ENCODE assay signal across 25 cellular contexts in genomic region chr13:66853559-66853958, GRCh38.
"Had no signal": no experiment of that assay in that cellular context is flagged by ENCODE, and none has a peak within 500 bp of the region (broad histone marks: within the 10 kb centered on the region; RNA-seq: fewer than 3 reads in every experiment).

No MANE protein-coding gene starts in this region.

- H3K27me3 Mint-ChIP-seq: naive B cell; progenitor cell of endocrine pancreas; stimulated activated naive B cell treated with anti-CD40 and anti-IgM and Interleukin-4, amounts not matched to agents 10 μg/mL and 1 μg/mL and 100 μg/mL, for 72 hours; stimulated activated naive CD8-positive, alpha-beta T cell treated with anti-CD3 and anti-CD28 coated beads, Interleukin-15, amount 100 ng/mL, for 72 hours had no signal

- H3K4me1 Mint-ChIP-seq: immature natural killer cell; mesothelial cell of epicardium; naive B cell; nephron; neural progenitor cell; stimulated activated naive B cell treated with anti-CD40 and anti-IgM and Interleukin-4, amounts not matched to agents 10 μg/mL and 1 μg/mL and 100 μg/mL, for 72 hours; stimulated activated naive CD8-positive, alpha-beta T cell treated with anti-CD3 and anti-CD28 coated beads, Interleukin-15, amount 100 ng/mL, for 72 hours had no signal

- H3K79me2 ChIP-seq: parathyroid adenoma had no signal

- H3K36me3 ChIP-seq: neural progenitor cell, right lobe of liver, suprapubic skin, transverse colon, vagina had no signal

- H3K9me3 ChIP-seq: mucosa of descending colon, right lobe of liver, suprapubic skin, transverse colon, vagina had no signal

- H3K27ac Mint-ChIP-seq: immature natural killer cell; mesothelial cell of epicardium; naive B cell; nephron; neural progenitor cell; progenitor cell of endocrine pancreas; stimulated activated naive B cell treated with anti-CD40 and anti-IgM and Interleukin-4, amounts not matched to agents 10 μg/mL and 1 μg/mL and 100 μg/mL, for 72 hours; stimulated activated naive CD8-positive, alpha-beta T cell treated with anti-CD3 and anti-CD28 coated beads, Interleukin-15, amount 100 ng/mL, for 72 hours had no signal

- H3K9ac ChIP-seq: neural progenitor cell, parathyroid adenoma had no signal

- H3K36me3 Mint-ChIP-seq: immature natural killer cell; mesothelial cell of epicardium; neural progenitor cell; stimulated activated naive B cell treated with anti-CD40 and anti-IgM and Interleukin-4, amounts not matched to agents 10 μg/mL and 1 μg/mL and 100 μg/mL, for 72 hours had no signal

- FAIRE-seq: small intestine had no signal

- H3K4me1 ChIP-seq: neural progenitor cell, parathyroid adenoma, right lobe of liver, suprapubic skin, transverse colon, vagina had no signal

- H2AFZ ChIP-seq: neural progenitor cell, parathyroid adenoma had no signal

- H3K4me2 ChIP-seq: neural progenitor cell had no signal

- H3K4me3 Mint-ChIP-seq: immature natural killer cell; mesothelial cell of epicardium; naive B cell; nephron; neural progenitor cell; stimulated activated naive B cell treated with anti-CD40 and anti-IgM and Interleukin-4, amounts not matched to agents 10 μg/mL and 1 μg/mL and 100 μg/mL, for 72 hours; stimulated activated naive CD8-positive, alpha-beta T cell treated with anti-CD3 and anti-CD28 coated beads, Interleukin-15, amount 100 ng/mL, for 72 hours had no signal

- H3K4me3 ChIP-seq: coronary artery, lung, mucosa of descending colon, neural progenitor cell, right lobe of liver, suprapubic skin, transverse colon, vagina had no signal

- H3K27me3 ChIP-seq: neural progenitor cell, right lobe of liver, suprapubic skin, transverse colon, vagina had no signal

- DNase-seq: dermis blood vessel endothelial cell; effector memory CD4-positive, alpha-beta T cell; hypothalamus; immature natural killer cell; islet precursor cell; mesenchymal stem cell; mucosa of descending colon; naive B cell; right lobe of liver; small intestine; stimulated activated CD4-positive, alpha-beta T cell treated with anti-CD3 and anti-CD28 coated beads, Interleukin-15, amount 100 ng/mL, for 24 hours; stimulated activated CD4-positive, alpha-beta T cell treated with anti-CD3 and anti-CD28 coated beads, Interleukin-2, amount 100 ng/mL, for 48 hours; stimulated activated naive B cell treated with anti-CD40 and anti-IgM and Interleukin-4, amounts not matched to agents 10 μg/mL and 1 μg/mL and 100 μg/mL, for 72 hours; stimulated activated naive CD8-positive, alpha-beta T cell treated with anti-CD3 and anti-CD28 coated beads, Interleukin-15, amount 100 ng/mL, for 72 hours; transverse colon had no signal

- H3K27ac ChIP-seq: coronary artery, neural progenitor cell, parathyroid adenoma, right lobe of liver, suprapubic skin, transverse colon, vagina had no signal

- ATAC-seq: esophagus mucosa; mucosa of descending colon; right lobe of liver; stimulated activated naive B cell treated with anti-CD40 and anti-IgM and Interleukin-4, amounts not matched to agents 10 μg/mL and 1 μg/mL and 100 μg/mL, for 72 hours; stimulated activated naive CD8-positive, alpha-beta T cell treated with anti-CD3 and anti-CD28 coated beads, Interleukin-15, amount 100 ng/mL, for 72 hours had no signal

- H3K9me3 Mint-ChIP-seq: nephron, neural progenitor cell had no signal
